ENCODE assay signal across 23 cellular contexts in genomic region chr15:88908123-88908522, GRCh38. TPM values are rescaled to one million over a fixed set of nuclear protein-coding genes. Genes with fewer than 3 reads are reported as not detected.
DNase-seq lines count a peak whose midpoint lies in the region; ATAC-seq and TF ChIP-seq lines count a peak whose summit lies in the region.
"Had no signal": no experiment of that assay in that cellular context is flagged by ENCODE, and none has a peak within 500 bp of the region (broad histone marks: within the 10 kb centered on the region; RNA-seq: fewer than 3 reads in every experiment).

No MANE protein-coding gene starts in this region.

- intact Hi-C loops in activated CD4-positive, alpha-beta T cell treated with anti-CD3 and anti-CD28 coated beads, Interleukin-2, amount 10 ng/mL, durations not matched to agents 24 days and 14 days (cut with micrococcal nuclease), result no loop called here

- H2AFZ ChIP-seq in GM23338, result no peak overlapping the region
- H2AFZ ChIP-seq: PC-9 had no signal

- H3K36me3 ChIP-seq in GM23338 (ENCODE audit: insufficient read depth), result peaks cover 58% of the 10 kb centered on the region
- H3K36me3 ChIP-seq in skeletal muscle tissue (ENCODE audit: control insufficient read depth in 3 of 3, insufficient read depth in 3 of 3, low read length in 3 of 3), result peaks cover 36 to 58% (median 39%) of the 10 kb centered on the region in 3 donors
- H3K36me3 ChIP-seq in suprapubic skin, result peaks cover 53% of the 10 kb centered on the region

- H3F3A ChIP-seq in GM23338 (replicated peaks; ENCODE audit: low read depth), result peaks cover 30% of the 10 kb centered on the region

- H3K4me3 Mint-ChIP-seq in activated CD4-positive, alpha-beta T cell treated with anti-CD3 and anti-CD28 coated beads, Interleukin-2, amount 10 ng/mL, durations not matched to agents 24 days and 14 days, result no peak overlapping the region
- H3K4me3 Mint-ChIP-seq in GM23338, result peak overlapping the region; percentile 50; the same call in 1 of the 3 replicates
- H3K4me3 Mint-ChIP-seq: activated naive CD8-positive, alpha-beta T cell treated with anti-CD3 and anti-CD28 coated beads, Interleukin-2, amount 50 U/mL, for 24 hours; stimulated activated memory B cell treated with anti-CD40 and anti-IgM and Interleukin-4, amounts not matched to agents 10 μg/mL and 1 μg/mL and 100 μg/mL, for 72 hours had no signal

- no peak for TF ChIP-seq EP300 in suprapubic skin (IDR thresholded peaks at IDR 0.05)

- peaks cover 25% of the 10 kb centered on the region for H3K4me1 Mint-ChIP-seq in activated CD4-positive, alpha-beta T cell treated with anti-CD3 and anti-CD28 coated beads, Interleukin-2, amount 10 ng/mL, durations not matched to agents 24 days and 14 days
- peaks cover 72% of the 10 kb centered on the region for H3K4me1 Mint-ChIP-seq in GM23338

- no peaks in the 10 kb centered on the region for H3K27me3 Mint-ChIP-seq in activated CD4-positive, alpha-beta T cell treated with anti-CD3 and anti-CD28 coated beads, Interleukin-2, amount 10 ng/mL, durations not matched to agents 24 days and 14 days
- H3K27me3 Mint-ChIP-seq in GM23338 (ENCODE audit: insufficient read depth, low read depth, poor library complexity), result peaks cover 22% of the 10 kb centered on the region
- H3K27me3 Mint-ChIP-seq: activated naive CD8-positive, alpha-beta T cell treated with anti-CD3 and anti-CD28 coated beads, Interleukin-2, amount 50 U/mL, for 24 hours had no signal

- H3K4me3 ChIP-seq in GM23338 (no peak overlapping the region), coronary artery (peak overlapping the region; percentile 97), skeletal muscle tissue (ENCODE audit: low read length in 3 of 3) (peak overlapping the region in 1 of 3 donors; percentile 20), suprapubic skin (no peak overlapping the region)
- H3K4me3 ChIP-seq: BLaER1, PC-9, tibial nerve had no signal

- ATAC-seq in GM23338 (no peak), GM21529 (IDR thresholded peaks at IDR 0.05; ENCODE audit: unreplicated experiment) (no peak)
- ATAC-seq: activated CD4-positive, CD25-positive, alpha-beta regulatory T cell treated with anti-CD3 and anti-CD28 coated beads, Interleukin-2, amount 50 U/mL, for 24 hours; activated naive CD8-positive, alpha-beta T cell treated with anti-CD3 and anti-CD28 coated beads, Interleukin-2, amount 50 U/mL, for 24 hours; stimulated activated memory B cell treated with anti-CD40 and anti-IgM and Interleukin-4, amounts not matched to agents 10 μg/mL and 1 μg/mL and 100 μg/mL, for 72 hours had no signal

- WGBS in suprapubic skin, result 94% methylated on average over 10 of the region's 12 CpGs

- H3K36me3 Mint-ChIP-seq in activated CD4-positive, alpha-beta T cell treated with anti-CD3 and anti-CD28 coated beads, Interleukin-2, amount 10 ng/mL, durations not matched to agents 24 days and 14 days (ENCODE audit: low read depth), result no peaks in the 10 kb centered on the region
- H3K36me3 Mint-ChIP-seq in GM23338 (ENCODE audit: low read depth), result peaks cover 92% of the 10 kb centered on the region
- H3K36me3 Mint-ChIP-seq: stimulated activated memory B cell treated with anti-CD40 and anti-IgM and Interleukin-4, amounts not matched to agents 10 μg/mL and 1 μg/mL and 100 μg/mL, for 72 hours had no signal

- peaks cover 63% of the 10 kb centered on the region for H3K79me2 ChIP-seq in GM23338 (replicated peaks; ENCODE audit: insufficient read depth)

- H3K9me2 ChIP-seq in GM23338 (ENCODE audit: insufficient read depth), result no peaks in the 10 kb centered on the region

- H4K20me1 ChIP-seq in GM23338 (replicated peaks; ENCODE audit: insufficient read depth), result peaks cover 47% of the 10 kb centered on the region

- no peak overlapping the region for H3K4me2 ChIP-seq in GM23338
- H3K4me2 ChIP-seq: BLaER1, PC-9 had no signal

- TF ChIP-seq CTCF in GM23338 (conservative IDR thresholded peaks at IDR 0.05; ENCODE audit: low read depth in 2 of 2) (no peak), coronary artery (IDR thresholded peaks at IDR 0.05) (no peak), suprapubic skin (IDR thresholded peaks at IDR 0.05) (no peak)

- H3K9me3 ChIP-seq in skeletal muscle tissue (ENCODE audit: control insufficient read depth in 3 of 3, low read length in 3 of 3), result no peaks in the 10 kb centered on the region
- no peaks in the 10 kb centered on the region for H3K9me3 ChIP-seq in suprapubic skin
- H3K9me3 ChIP-seq: BLaER1, tibial nerve had no signal

- H3K9ac ChIP-seq in skeletal muscle tissue (ENCODE audit: low read depth in 1 of 3, low read length in 3 of 3), result peak overlapping the region in 2 of 3 donors; percentile 28 to 64
- H3K9ac ChIP-seq: BLaER1 had no signal

- no peak for DNase-seq in activated CD4-positive, alpha-beta T cell treated with anti-CD3 and anti-CD28 coated beads, Interleukin-2, amount 10 ng/mL, durations not matched to agents 24 days and 14 days
- DNase-seq in activated CD4-positive, alpha-beta T cell treated with anti-CD3 and anti-CD28 coated beads for 48 hours, result no peak
- DNase-seq in GM23338 (ENCODE audit: low spot score) (no peak), coronary artery (ENCODE audit: low spot score) (no peak), NK-92 (lab: John Stamatoyannopoulos, UW; ENCODE audit: unreplicated experiment) (no peak), suprapubic skin (ENCODE audit: low spot score in 2 of 2) (no peak)
- DNase-seq: activated naive CD8-positive, alpha-beta T cell treated with anti-CD3 and anti-CD28 coated beads, Interleukin-2, amount 50 U/mL, for 24 hours; dermis blood vessel endothelial cell; KG1; kidney glomerular epithelial cell; MV-4-11; NCI-H187; NCI-H82; PC-9; T1000 had no signal

- H3K9me3 Mint-ChIP-seq in activated CD4-positive, alpha-beta T cell treated with anti-CD3 and anti-CD28 coated beads, Interleukin-2, amount 10 ng/mL, durations not matched to agents 24 days and 14 days, result no peaks in the 10 kb centered on the region
- no peaks in the 10 kb centered on the region for H3K9me3 Mint-ChIP-seq in GM23338
- H3K9me3 Mint-ChIP-seq: activated naive CD8-positive, alpha-beta T cell treated with anti-CD3 and anti-CD28 coated beads, Interleukin-2, amount 50 U/mL, for 24 hours; activated T-helper 2 cell treated with anti-CD3 and anti-CD28 coated beads, Interferon-gamma antibody, Interleukin-2, Interleukin-4, amounts not matched to agents 10 μg/mL and 5 μg/mL and 100 μg/mL, durations not matched to agents 14 hours and 24 hours and 36 hours; stimulated activated memory B cell treated with anti-CD40 and anti-IgM and Interleukin-4, amounts not matched to agents 10 μg/mL and 1 μg/mL and 100 μg/mL, for 72 hours had no signal

- H3K4me1 ChIP-seq in GM23338 (ENCODE audit: insufficient read depth) (peaks cover 31% of the 10 kb centered on the region), skeletal muscle tissue (ENCODE audit: control insufficient read depth in 3 of 3, insufficient read depth in 3 of 3, low read length in 3 of 3) (peaks cover 58 to 82% (median 75%) of the 10 kb centered on the region in 3 donors), suprapubic skin (peaks cover 67% of the 10 kb centered on the region)

- H3K27me3 ChIP-seq in GM23338 (ENCODE audit: insufficient read depth) (no peaks in the 10 kb centered on the region), skeletal muscle tissue (ENCODE audit: control insufficient read depth in 3 of 3, insufficient read depth in 3 of 3, low read length in 3 of 3) (no peaks in the 10 kb centered on the region), suprapubic skin (no peaks in the 10 kb centered on the region)
- H3K27me3 ChIP-seq: BLaER1, tibial nerve had no signal

- H3K27ac ChIP-seq in GM23338 (ENCODE audit: low read depth), result 0 out of 2 replicates have a peak overlapping the region, but pooled peaks have one; percentile 50
- peak overlapping the region; percentile 94 to 98 for H3K27ac ChIP-seq in coronary artery
- H3K27ac ChIP-seq in skeletal muscle tissue (ENCODE audit: low read depth, low read length), result peak overlapping the region; percentile 99
- H3K27ac ChIP-seq in suprapubic skin, result no peak overlapping the region
- H3K27ac ChIP-seq: PC-9 had no signal

- TF ChIP-seq POLR2A in suprapubic skin (IDR thresholded peaks at IDR 0.05), result no peak

- peak overlapping the region; percentile 56 for H3K27ac Mint-ChIP-seq in activated CD4-positive, alpha-beta T cell treated with anti-CD3 and anti-CD28 coated beads, Interleukin-2, amount 10 ng/mL, durations not matched to agents 24 days and 14 days
- H3K27ac Mint-ChIP-seq in GM23338, result peak overlapping the region; percentile 96
- H3K27ac Mint-ChIP-seq: activated naive CD8-positive, alpha-beta T cell treated with anti-CD3 and anti-CD28 coated beads, Interleukin-2, amount 50 U/mL, for 24 hours; activated T-helper 2 cell treated with anti-CD3 and anti-CD28 coated beads, Interferon-gamma antibody, Interleukin-2, Interleukin-4, amounts not matched to agents 10 μg/mL and 5 μg/mL and 100 μg/mL, durations not matched to agents 14 hours and 24 hours and 36 hours; stimulated activated memory B cell treated with anti-CD40 and anti-IgM and Interleukin-4, amounts not matched to agents 10 μg/mL and 1 μg/mL and 100 μg/mL, for 72 hours had no signal

TF ChIP-seq in GM23338, 12 proteins besides CTCF, POLR2A, EP300 and RAD21 (continues in another document):
- no peak; the same call in 1 of the 2 replicates for TF ChIP-seq POLR2AphosphoS5 (IDR thresholded peaks at IDR 0.05; ENCODE audit: low read depth)

RNA-seq across cellular contexts. Expression of gene MFGE8, which starts 5.1 kb away (rescaled TPM):
- 7.3 and 10.6 TPM in 2 replicates for total RNA-seq in activated CD4-positive, alpha-beta T cell treated with anti-CD3 and anti-CD28 coated beads, Interleukin-2, amount 10 ng/mL, durations not matched to agents 24 days and 14 days
- total RNA-seq in GM23338 (2014; rRNA removed; shearing (Covaris generic)), result 586 and 671 TPM in 2 replicates
- 246 and 279 TPM in 2 replicates for polyA plus RNA-seq in GM23338 (2016; fragmentation: Nextera tagmentation; extraction: Ambion mirVana)
- 35.0 TPM for total RNA-seq in skeletal muscle tissue
- 100 to 1,000 TPM; 154 to 211 (median 171) TPM for total RNA-seq in suprapubic skin

RNA-seq across cellular contexts. Expression of gene HAPLN3, which starts 12.8 kb away (rescaled TPM):
- 76.6 and 77.0 TPM in 2 replicates for total RNA-seq in activated CD4-positive, alpha-beta T cell treated with anti-CD3 and anti-CD28 coated beads, Interleukin-2, amount 10 ng/mL, durations not matched to agents 24 days and 14 days
- total RNA-seq in GM23338 (2014; rRNA removed; shearing (Covaris generic)), result 45.2 and 62.6 TPM in 2 replicates
- polyA plus RNA-seq in GM23338 (2016; fragmentation: Nextera tagmentation; extraction: Ambion mirVana), result 21.4 and 22.7 TPM in 2 replicates
- total RNA-seq in skeletal muscle tissue (6.3 TPM), suprapubic skin (10 to 100 TPM in 1 of 4 donors, 1 to 10 TPM in 3; 4.8 to 14.6 (median 8.9) TPM)
- polyA plus RNA-seq: neural cell had no signal
